1 cellular context compared by ENCODE assay signal in genomic region chr9:136975624-136976023, GRCh38.
TF ChIP-seq lines count a peak whose summit lies in the region.

No MANE protein-coding gene starts in this region.

TF ChIP-seq in IMR-90, 13 proteins besides CTCF, POLR2A, EP300 and RAD21 (continued from another document):
- TF ChIP-seq BHLHE40 (IDR thresholded peaks at IDR 0.05; ENCODE audit: low read depth, low read length) (no peak), MAFK (IDR thresholded peaks at IDR 0.05; ENCODE audit: low read depth, low read length) (no peak), CHD1 (IDR thresholded peaks at IDR 0.05; ENCODE audit: low read depth, low read length) (no peak)
TF ChIP-seq in IMR-90: peak in this region for 0.
